Comparison of ENCODE assay signal across 8 cellular contexts in genomic region chr4:100190643-100191600, GRCh38. TPM values are rescaled to one million over a fixed set of nuclear protein-coding genes. Genes with fewer than 3 reads are reported as not detected.
A peak's percentile ranks its signal among the peaks of the same experiment; 100 is the strongest.
DNase-seq lines count a peak whose midpoint lies in the region; ATAC-seq and TF ChIP-seq lines count a peak whose summit lies in the region.

No MANE protein-coding gene starts in this region.

- H3K27me3 Mint-ChIP-seq in CD4-positive, alpha-beta T cell, result peaks cover 65% of the 10 kb centered on the region
- H3K27me3 Mint-ChIP-seq in type B pancreatic cell, result peaks cover 47% of the 10 kb centered on the region

- CTCF ChIA-PET in CD4-positive, alpha-beta T cell (lab: Charles Lee), result no interaction called here

- POLR2A ChIA-PET in CD4-positive, alpha-beta T cell (lab: Charles Lee), result interaction anchor here (0.6 kb wide), 1 partner anchor 522 kb away, joined by 3 read pairs; no protein-coding TSS in a partner anchor

- no peaks in the 10 kb centered on the region for H3K9me3 ChIP-seq in CD4-positive, alpha-beta T cell (ENCODE audit: control insufficient read depth, low read length)

- no peak overlapping the region for H3K27ac ChIP-seq in CD4-positive, alpha-beta T cell (ENCODE audit: low read depth, low read length)
- peak overlapping the region; percentile 15 to 56 for H3K27ac ChIP-seq in coronary artery

- TF ChIP-seq CTCF in CD4-positive, alpha-beta T cell (IDR thresholded peaks at IDR 0.05), result no peak
- TF ChIP-seq CTCF in coronary artery (IDR thresholded peaks at IDR 0.05) (no peak), type B pancreatic cell (conservative IDR thresholded peaks at IDR 0.05) (no peak)

- no peak for ATAC-seq in CD4-positive, alpha-beta T cell (ENCODE audit: poor library complexity)
- no peak for ATAC-seq in HG03108 (IDR thresholded peaks at IDR 0.05; ENCODE audit: unreplicated experiment)
- no peak for ATAC-seq in GM19328 (IDR thresholded peaks at IDR 0.05; ENCODE audit: unreplicated experiment)

- H3K27me3 ChIP-seq in CD4-positive, alpha-beta T cell (ENCODE audit: control insufficient read depth, insufficient read depth, low read length), result peaks cover 35% of the 10 kb centered on the region

- intact Hi-C loops in CD4-positive, alpha-beta T cell (cut with DNase I, micrococcal nuclease), result no loop called here

- no peak for DNase-seq in CD4-positive, alpha-beta T cell
- DNase-seq in M059J (ENCODE audit: low read depth) (peak; percentile 40), coronary artery (ENCODE audit: low spot score) (peak; percentile 73), lung microvascular endothelial cell (ENCODE audit: low read depth in 2 of 2) (peak; percentile 7 to 24), type B pancreatic cell (ENCODE audit: extremely low spot score, unreplicated experiment) (no peak), DMS153 treated with DMSO at 0.1 percent for 48 hours (lab: John Stamatoyannopoulos, UW; ENCODE audit: unreplicated experiment) (no peak)

- H3K4me1 Mint-ChIP-seq in CD4-positive, alpha-beta T cell (ENCODE audit: low read depth), result peaks cover 15% of the 10 kb centered on the region
- peaks cover 19% of the 10 kb centered on the region for H3K4me1 Mint-ChIP-seq in type B pancreatic cell (ENCODE audit: unreplicated experiment)

- peak overlapping the region; percentile 85 for H3K4me3 Mint-ChIP-seq in CD4-positive, alpha-beta T cell
- peak overlapping the region; percentile 90 for H3K4me3 Mint-ChIP-seq in type B pancreatic cell

- H3K9me3 Mint-ChIP-seq in CD4-positive, alpha-beta T cell, result no peaks in the 10 kb centered on the region
- H3K9me3 Mint-ChIP-seq in type B pancreatic cell, result no peaks in the 10 kb centered on the region

- H3K4me3 ChIP-seq in coronary artery, result peak overlapping the region; percentile 79

- no peaks in the 10 kb centered on the region for H3K36me3 Mint-ChIP-seq in CD4-positive, alpha-beta T cell (ENCODE audit: low read depth)
- H3K36me3 Mint-ChIP-seq in type B pancreatic cell, result no peaks in the 10 kb centered on the region

- no peak overlapping the region for H3K27ac Mint-ChIP-seq in CD4-positive, alpha-beta T cell
- H3K27ac Mint-ChIP-seq in type B pancreatic cell, result peak overlapping the region; percentile 9

RNA-seq across cellular contexts. Expression of gene DDIT4L, which starts 0.7 kb away (rescaled TPM):
- not detected for total RNA-seq in CD4-positive, alpha-beta T cell
- total RNA-seq in M059J (2014; rRNA removed; shearing (Covaris generic)), result 2.7 and 5.5 TPM in 2 replicates
- total RNA-seq in lung microvascular endothelial cell, result 2.6 and 3.7 TPM in 2 replicates
- total RNA-seq in type B pancreatic cell (ENCODE audit: low replicate concordance), result 5.7 and 6.7 TPM in 2 replicates

Comparison
In these comparisons a context has a peak if more than half of its experiments do, and no peak if none do; other contexts are left out.
1. DNase-seq: peak in M059J (single experiment), coronary artery (single experiment) and lung microvascular endothelial cell (2 of 2); none in CD4-positive, alpha-beta T cell (0 of 10), type B pancreatic cell (single experiment) and DMS153 treated with DMSO at 0.1 percent for 48 hours (single experiment).